ENCODE assay signal across 1 cellular context in the genomic region with DNA sequence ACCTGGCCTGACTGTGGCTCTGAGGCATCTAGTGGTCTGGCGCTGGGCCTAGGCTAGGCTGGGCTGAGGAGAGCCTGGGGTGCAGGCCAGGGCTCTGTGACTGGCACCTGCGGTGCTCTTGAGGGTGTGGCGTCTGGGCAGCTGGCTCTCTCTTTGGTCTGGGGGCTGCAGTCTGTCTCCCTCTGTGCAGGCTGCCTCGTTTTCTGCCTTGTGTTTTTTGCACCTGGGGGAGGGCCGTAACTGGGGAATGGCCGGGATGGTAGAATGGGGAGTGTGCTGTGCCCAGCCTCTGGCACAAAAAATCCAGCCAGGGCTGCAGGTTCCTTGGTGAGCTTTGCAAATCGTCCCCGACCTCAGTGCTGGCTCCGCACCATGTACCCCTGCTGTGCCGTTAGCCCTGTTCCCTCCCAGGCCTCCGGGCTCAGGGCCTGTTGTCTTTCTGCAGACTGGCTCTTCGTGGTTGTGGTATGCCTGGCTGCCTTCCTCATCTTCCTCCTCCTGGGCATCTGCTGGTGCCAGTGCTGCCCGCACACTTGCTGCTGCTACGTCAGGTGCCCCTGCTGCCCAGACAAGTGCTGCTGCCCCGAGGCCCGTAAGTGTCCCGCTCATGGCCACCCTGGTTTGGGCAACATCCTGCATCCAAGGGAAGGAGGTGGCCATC.
TF ChIP-seq lines count a peak whose summit lies in the region.

No MANE protein-coding gene starts in this region.

TF ChIP-seq in A549, 52 proteins besides CTCF, POLR2A, EP300 and RAD21 (continued from another document):
- TF ChIP-seq HEYL (CRISPR knock-in tag; IDR thresholded peaks at IDR 0.05) (no peak), NR3C1 (IDR thresholded peaks at IDR 0.05) (no peak), HOXB5 (CRISPR knock-in tag; IDR thresholded peaks at IDR 0.05) (no peak), CHD2 (IDR thresholded peaks at IDR 0.05; ENCODE audit: low read length, partially characterized antibody) (no peak)
- TF ChIP-seq, protein P1, sequence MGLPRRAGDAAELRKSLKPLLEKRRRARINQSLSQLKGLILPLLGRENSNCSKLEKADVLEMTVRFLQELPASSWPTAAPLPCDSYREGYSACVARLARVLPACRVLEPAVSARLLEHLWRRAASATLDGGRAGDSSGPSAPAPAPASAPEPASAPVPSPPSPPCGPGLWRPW (IDR thresholded peaks at IDR 0.05): no peak
